In the genomic region with DNA sequence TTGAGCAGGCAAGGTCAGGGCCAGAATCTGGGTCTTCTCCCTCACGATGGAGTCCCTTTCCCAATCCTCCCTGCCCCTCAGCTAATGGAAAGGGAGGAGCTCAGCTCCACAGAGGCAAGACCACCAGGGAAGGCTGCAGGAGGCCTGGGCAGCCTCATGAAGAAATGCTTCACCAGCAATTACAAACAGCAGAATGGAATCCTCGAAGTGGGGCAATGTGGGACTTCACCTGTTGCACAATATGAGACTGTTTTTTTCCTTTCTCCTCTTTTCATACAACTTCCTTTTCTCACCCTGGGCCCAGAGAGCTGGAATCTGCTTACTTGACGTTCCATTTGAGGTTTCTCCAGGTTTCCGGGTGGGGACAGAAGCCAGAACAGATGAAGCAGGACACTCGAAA, we compare ENCODE assay signal across 1 cellular context.
A peak's percentile ranks its signal among the peaks of the same experiment; 100 is the strongest.
TF ChIP-seq lines count a peak whose summit lies in the region.

No MANE protein-coding gene starts in this region.

TF ChIP-seq in K562, 482 proteins besides CTCF, POLR2A, EP300 and RAD21:
- TF ChIP-seq CEBPB (tag; IDR thresholded peaks at IDR 0.05), result 0 out of 2 replicates have a peak, but pooled peaks have one; percentile 28
TF ChIP-seq in K562: peak in this region for 1; not testable (repeated sequence) for 481.
